13 cellular contexts compared by ENCODE assay signal in genomic region chr2:108632748-108633147, GRCh38.
DNase-seq lines count a peak whose midpoint lies in the region; ATAC-seq and TF ChIP-seq lines count a peak whose summit lies in the region.
"Had no signal": no experiment of that assay in that cellular context is flagged by ENCODE, and none has a peak within 500 bp of the region (broad histone marks: within the 10 kb centered on the region; RNA-seq: fewer than 3 reads in every experiment).

No MANE protein-coding gene starts in this region.

- H3K4me1 Mint-ChIP-seq in CD8-positive, alpha-beta memory T cell: peaks cover 55 to 84% (median 80%) of the 10 kb centered on the region in 3 donors
- peaks cover 78 to 80% (median 79%) of the 10 kb centered on the region in 3 donors for H3K4me1 Mint-ChIP-seq in T-cell
- H3K4me1 Mint-ChIP-seq in neural progenitor cell: peaks cover 38% of the 10 kb centered on the region
- peaks cover 72% of the 10 kb centered on the region for H3K4me1 Mint-ChIP-seq in activated CD8-positive, alpha-beta T cell treated with anti-CD3 and anti-CD28 coated beads for 36 hours (ENCODE audit: low read depth)

- peaks cover 24% of the 10 kb centered on the region for H3K4me1 ChIP-seq in CD8-positive, alpha-beta memory T cell (ENCODE audit: insufficient read depth, low read length)
- peaks cover 11% of the 10 kb centered on the region for H3K4me1 ChIP-seq in neural progenitor cell

- POLR2A ChIA-PET in CD8-positive, alpha-beta memory T cell (lab: Charles Lee): interaction anchor here (1.5 kb wide), 1 partner anchor 20 kb away, joined by 3 read pairs; no protein-coding TSS in a partner anchor
- POLR2A ChIA-PET in T-cell (lab: Charles Lee): interaction anchor here in 1 of 2 donors (0.6 kb wide), 1 partner anchor 64 kb away, joined by 4 read pairs; no protein-coding TSS in a partner anchor
- POLR2A ChIA-PET in activated CD8-positive, alpha-beta T cell treated with anti-CD3 and anti-CD28 coated beads for 36 hours (lab: Charles Lee): no interaction called here

- CTCF ChIA-PET in CD8-positive, alpha-beta memory T cell (lab: Charles Lee): interaction anchor here (0.9 to 8.5 kb wide), 2 partner anchors 20 to 26 kb away, joined by 3 to 164 read pairs; no protein-coding TSS in a partner anchor
- CTCF ChIA-PET in T-cell (lab: Charles Lee): interaction anchor here (1.3 to 5.8 kb wide), 3 partner anchors 10 to 27 kb away, joined by 3 to 55 read pairs (median 10); no protein-coding TSS in a partner anchor
- CTCF ChIA-PET in activated CD8-positive, alpha-beta T cell treated with anti-CD3 and anti-CD28 coated beads for 36 hours (lab: Charles Lee): interaction anchor here (1.4 to 8.4 kb wide), 3 partner anchors 10 to 20 kb away, joined by 4 to 129 read pairs (median 120); no protein-coding TSS in a partner anchor

- H3K27ac ChIP-seq in CD8-positive, alpha-beta memory T cell (ENCODE audit: low read depth, low read length): no peak overlapping the region
- no peak overlapping the region for H3K27ac ChIP-seq in neural progenitor cell
- H3K27ac ChIP-seq: GM23248, parathyroid adenoma had no signal

- H3K4me2 ChIP-seq in neural progenitor cell: no peak overlapping the region

- H3K9me3 Mint-ChIP-seq in CD8-positive, alpha-beta memory T cell: no peaks in the 10 kb centered on the region
- H3K9me3 Mint-ChIP-seq in T-cell: no peaks in the 10 kb centered on the region
- H3K9me3 Mint-ChIP-seq in neural progenitor cell: no peaks in the 10 kb centered on the region
- H3K9me3 Mint-ChIP-seq in activated CD8-positive, alpha-beta T cell treated with anti-CD3 and anti-CD28 coated beads for 36 hours: no peaks in the 10 kb centered on the region

- DNase-seq in CD8-positive, alpha-beta memory T cell: no peak
- DNase-seq in NCI-H128 (lab: John Stamatoyannopoulos, UW; ENCODE audit: unreplicated experiment): peak; percentile 41
- DNase-seq in T-cell: no peak
- DNase-seq in neural progenitor cell (ENCODE audit: low spot score): no peak
- DNase-seq in activated CD8-positive, alpha-beta T cell treated with anti-CD3 and anti-CD28 coated beads for 36 hours: no peak
- DNase-seq in posterior cingulate gyrus: no peak
- DNase-seq in middle frontal gyrus (ENCODE audit: extremely low spot score, low spot score): no peak
- DNase-seq: activated T-cell treated with anti-CD3 and anti-CD28 coated beads, Interleukin-2, amount 50 U/mL, for 48 hours; GM23248; stimulated activated CD4-positive, alpha-beta T cell treated with anti-CD3 and anti-CD28 coated beads, Interleukin-1b, Interleukin-23, amount 100 ng/mL, for 48 hours; stimulated activated naive CD4-positive, alpha-beta T cell treated with Interleukin-2 at 50 U/mL for 16 hours had no signal

- H3K79me2 ChIP-seq in neural progenitor cell (ENCODE audit: low read depth): peaks cover 17% of the 10 kb centered on the region

- no peak overlapping the region for H2AFZ ChIP-seq in neural progenitor cell (replicated peaks)
- H2AFZ ChIP-seq: GM23248, parathyroid adenoma had no signal

- H3F3A ChIP-seq in neural progenitor cell (ENCODE audit: low read depth): no peaks in the 10 kb centered on the region

- no peak overlapping the region for H3K9ac ChIP-seq in neural progenitor cell
- H3K9ac ChIP-seq: GM23248, parathyroid adenoma had no signal

- intact Hi-C loops in activated CD8-positive, alpha-beta T cell treated with anti-CD3 and anti-CD28 coated beads for 36 hours (cut with micrococcal nuclease): no loop called here
- intact Hi-C loops in posterior cingulate gyrus (cut with DNase I): no loop called here

- no peak overlapping the region for H3K4me3 ChIP-seq in CD8-positive, alpha-beta memory T cell (ENCODE audit: low read length)
- H3K4me3 ChIP-seq in neural progenitor cell: no peak overlapping the region
- H3K4me3 ChIP-seq: GM23248 had no signal

- peak overlapping the region in 6 of 8 donors; percentile 8 to 88 (median 58) for H3K27ac Mint-ChIP-seq in CD8-positive, alpha-beta memory T cell
- H3K27ac Mint-ChIP-seq in T-cell (peak overlapping the region; percentile 63 to 76), neural progenitor cell (peak overlapping the region; percentile 17)
- H3K27ac Mint-ChIP-seq in activated CD8-positive, alpha-beta T cell treated with anti-CD3 and anti-CD28 coated beads for 36 hours: no peak overlapping the region

- peaks cover 0 to 30% (median 4%) of the 10 kb centered on the region in 3 donors for H3K36me3 Mint-ChIP-seq in CD8-positive, alpha-beta memory T cell
- H3K36me3 Mint-ChIP-seq in T-cell (peaks cover 19% of the 10 kb centered on the region), neural progenitor cell (no peaks in the 10 kb centered on the region)
- H3K36me3 Mint-ChIP-seq in activated CD8-positive, alpha-beta T cell treated with anti-CD3 and anti-CD28 coated beads for 36 hours (ENCODE audit: low read depth): peaks cover 7% of the 10 kb centered on the region

- H4K20me1 ChIP-seq in neural progenitor cell (ENCODE audit: low read depth): peaks cover 5% of the 10 kb centered on the region

- ATAC-seq in T-cell (replicated peaks in 1 of 4): no peak
- no peak for ATAC-seq in activated CD8-positive, alpha-beta T cell treated with anti-CD3 and anti-CD28 coated beads for 36 hours
- ATAC-seq in GM19328 (IDR thresholded peaks at IDR 0.05; ENCODE audit: unreplicated experiment): no peak

- no peaks in the 10 kb centered on the region for H3K9me3 ChIP-seq in CD8-positive, alpha-beta memory T cell (ENCODE audit: low read length)
- no peaks in the 10 kb centered on the region for H3K9me3 ChIP-seq in neural progenitor cell (ENCODE audit: low read depth)

- H3K27me3 ChIP-seq in CD8-positive, alpha-beta memory T cell (ENCODE audit: insufficient read depth, low read length, poor library complexity, severe bottlenecking): no peaks in the 10 kb centered on the region
- no peaks in the 10 kb centered on the region for H3K27me3 ChIP-seq in neural progenitor cell

- peak overlapping the region in 1 of 7 donors; percentile 12 for H3K4me3 Mint-ChIP-seq in CD8-positive, alpha-beta memory T cell
- H3K4me3 Mint-ChIP-seq in T-cell (peak overlapping the region in 1 of 3 donors; percentile 0), neural progenitor cell (no peak overlapping the region)
- H3K4me3 Mint-ChIP-seq in activated CD8-positive, alpha-beta T cell treated with anti-CD3 and anti-CD28 coated beads for 36 hours: no peak overlapping the region

- TF ChIP-seq CTCF in neural progenitor cell (IDR thresholded peaks at IDR 0.05): no peak
- no peak for TF ChIP-seq CTCF in activated CD8-positive, alpha-beta T cell treated with anti-CD3 and anti-CD28 coated beads for 36 hours (IDR thresholded peaks at IDR 0.05)

- peaks cover 0 to 2% of the 10 kb centered on the region in 2 donors for H3K27me3 Mint-ChIP-seq in CD8-positive, alpha-beta memory T cell
- H3K27me3 Mint-ChIP-seq in T-cell: no peaks in the 10 kb centered on the region
- peaks cover 3% of the 10 kb centered on the region for H3K27me3 Mint-ChIP-seq in neural progenitor cell (ENCODE audit: insufficient read depth, low read depth)
- no peaks in the 10 kb centered on the region for H3K27me3 Mint-ChIP-seq in activated CD8-positive, alpha-beta T cell treated with anti-CD3 and anti-CD28 coated beads for 36 hours

- no peaks in the 10 kb centered on the region for H3K36me3 ChIP-seq in CD8-positive, alpha-beta memory T cell (ENCODE audit: insufficient read depth, low read length)
- H3K36me3 ChIP-seq in neural progenitor cell: no peaks in the 10 kb centered on the region
